Comparison of ENCODE assay signal across 19 cellular contexts in the genomic region with DNA sequence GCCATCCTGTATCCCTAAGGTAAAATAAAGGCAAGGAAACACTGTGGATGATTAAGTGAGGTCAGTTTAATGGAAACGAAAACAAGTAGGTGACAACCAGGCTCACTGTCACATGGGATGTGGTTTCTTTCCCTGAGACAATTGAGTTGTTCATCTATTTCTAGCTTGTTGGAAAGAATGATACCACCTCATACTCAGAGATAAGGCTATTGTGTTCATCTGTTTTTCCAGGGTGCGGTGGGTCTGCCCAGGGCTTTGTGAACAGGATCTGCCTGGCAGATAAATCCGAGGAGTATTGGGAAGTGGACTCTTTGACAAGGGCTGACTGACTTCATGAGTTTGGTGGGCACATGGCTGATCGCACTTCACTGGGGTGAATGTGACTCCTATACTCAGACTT.
A peak's percentile ranks its signal among the peaks of the same experiment; 100 is the strongest.
DNase-seq lines count a peak whose midpoint lies in the region; ATAC-seq and TF ChIP-seq lines count a peak whose summit lies in the region.
"Had no signal": no experiment of that assay in that cellular context is flagged by ENCODE, and none has a peak within 500 bp of the region (broad histone marks: within the 10 kb centered on the region; RNA-seq: fewer than 3 reads in every experiment).

No MANE protein-coding gene starts in this region.

- no peak overlapping the region for H3K27ac ChIP-seq in CD8-positive, alpha-beta T cell (ENCODE audit: low read depth, low read length)
- H3K27ac ChIP-seq in A673 (ENCODE audit: low read depth, low read length, poor library complexity, severe bottlenecking) (no peak overlapping the region), breast epithelium (no peak overlapping the region)
- H3K27ac ChIP-seq: SJSA1 had no signal

- intact Hi-C loops in activated CD4-positive, alpha-beta T cell treated with anti-CD3 and anti-CD28 coated beads, Interleukin-2, amount 10 ng/mL, durations not matched to agents 24 days and 14 days (cut with micrococcal nuclease) = no loop called here
- intact Hi-C loops in CD8-positive, alpha-beta T cell (cut with DNase I, micrococcal nuclease) = no loop called here
- intact Hi-C loops in A673 (cut with micrococcal nuclease; ENCODE audit: unreplicated experiment) = no loop called here
- intact Hi-C loops in breast epithelium (cut with DNase I; ENCODE audit: low total_unique reads) = no loop called here

- H3K4me3 Mint-ChIP-seq in activated CD4-positive, alpha-beta T cell treated with anti-CD3 and anti-CD28 coated beads, Interleukin-2, amount 10 ng/mL, durations not matched to agents 24 days and 14 days = no peak overlapping the region
- H3K4me3 Mint-ChIP-seq in CD8-positive, alpha-beta T cell = no peak overlapping the region
- no peak overlapping the region for H3K4me3 Mint-ChIP-seq in nephron progenitor cell
- H3K4me3 Mint-ChIP-seq: CD14-positive monocyte, IgD-negative memory B cell had no signal

- H3K27me3 Mint-ChIP-seq in activated CD4-positive, alpha-beta T cell treated with anti-CD3 and anti-CD28 coated beads, Interleukin-2, amount 10 ng/mL, durations not matched to agents 24 days and 14 days = no peaks in the 10 kb centered on the region
- H3K27me3 Mint-ChIP-seq in CD8-positive, alpha-beta T cell (ENCODE audit: low read depth) = no peaks in the 10 kb centered on the region
- no peaks in the 10 kb centered on the region for H3K27me3 Mint-ChIP-seq in nephron progenitor cell (ENCODE audit: low read depth, poor library complexity)
- H3K27me3 Mint-ChIP-seq: IgD-negative memory B cell had no signal

- TF ChIP-seq POLR2A in breast epithelium (IDR thresholded peaks at IDR 0.05) = no peak

- H3K9me3 ChIP-seq in CD8-positive, alpha-beta T cell (ENCODE audit: low read length) = no peaks in the 10 kb centered on the region
- H3K9me3 ChIP-seq in A673 (ENCODE audit: low read depth, low read length, poor library complexity, severe bottlenecking) (no peaks in the 10 kb centered on the region), breast epithelium (no peaks in the 10 kb centered on the region)
- H3K9me3 ChIP-seq: SJSA1 had no signal

- no peaks in the 10 kb centered on the region for H3K36me3 Mint-ChIP-seq in activated CD4-positive, alpha-beta T cell treated with anti-CD3 and anti-CD28 coated beads, Interleukin-2, amount 10 ng/mL, durations not matched to agents 24 days and 14 days (ENCODE audit: low read depth)
- H3K36me3 Mint-ChIP-seq in CD8-positive, alpha-beta T cell = peaks cover 9% of the 10 kb centered on the region
- H3K36me3 Mint-ChIP-seq in nephron progenitor cell (ENCODE audit: low read depth) = peaks cover 4% of the 10 kb centered on the region
- H3K36me3 Mint-ChIP-seq: IgD-negative memory B cell had no signal

- no peaks in the 10 kb centered on the region for H3K9me3 Mint-ChIP-seq in activated CD4-positive, alpha-beta T cell treated with anti-CD3 and anti-CD28 coated beads, Interleukin-2, amount 10 ng/mL, durations not matched to agents 24 days and 14 days
- H3K9me3 Mint-ChIP-seq in CD8-positive, alpha-beta T cell = no peaks in the 10 kb centered on the region
- H3K9me3 Mint-ChIP-seq in nephron progenitor cell = no peaks in the 10 kb centered on the region
- H3K9me3 Mint-ChIP-seq: CD14-positive monocyte, IgD-negative memory B cell had no signal

- H3K36me3 ChIP-seq in CD8-positive, alpha-beta T cell (ENCODE audit: insufficient read depth, low read length) = no peaks in the 10 kb centered on the region
- no peaks in the 10 kb centered on the region for H3K36me3 ChIP-seq in A673 (ENCODE audit: insufficient read depth, low read length, poor library complexity, severe bottlenecking)
- H3K36me3 ChIP-seq in breast epithelium = no peaks in the 10 kb centered on the region
- H3K36me3 ChIP-seq: SJSA1 had no signal

- H3K4me1 ChIP-seq in CD8-positive, alpha-beta T cell (ENCODE audit: insufficient read depth, low read length) = no peaks in the 10 kb centered on the region
- H3K4me1 ChIP-seq in A673 (ENCODE audit: insufficient read depth, low read length, poor library complexity, severe bottlenecking) (peaks cover 18% of the 10 kb centered on the region), breast epithelium (no peaks in the 10 kb centered on the region)

- H3K4me3 ChIP-seq in CD8-positive, alpha-beta T cell (ENCODE audit: low read depth, low read length) = no peak overlapping the region
- H3K4me3 ChIP-seq in A673 (ENCODE audit: low read depth, low read length, poor library complexity, severe bottlenecking) = no peak overlapping the region
- no peak overlapping the region for H3K4me3 ChIP-seq in breast epithelium
- H3K4me3 ChIP-seq: SJSA1 had no signal

- CTCF ChIA-PET in CD8-positive, alpha-beta T cell (lab: Charles Lee) = interaction anchor here (1.7 kb wide), 1 partner anchor 13 kb away, joined by 4 read pairs; no protein-coding TSS in a partner anchor
- CTCF ChIA-PET in A673 (lab: Charles Lee) = no interaction called here

- no peak for TF ChIP-seq CTCF in CD8-positive, alpha-beta T cell (IDR thresholded peaks at IDR 0.05)
- TF ChIP-seq CTCF in nephron progenitor cell (IDR thresholded peaks at IDR 0.05) (no peak), A673 (conservative IDR thresholded peaks at IDR 0.05; ENCODE audit: low read depth, low read length) (no peak), breast epithelium (IDR thresholded peaks at IDR 0.05) (no peak)

- no peak for ATAC-seq in CD8-positive, alpha-beta T cell

- no peaks in the 10 kb centered on the region for H3K27me3 ChIP-seq in CD8-positive, alpha-beta T cell (ENCODE audit: insufficient read depth, low read length)
- no peaks in the 10 kb centered on the region for H3K27me3 ChIP-seq in A673 (replicated peaks; ENCODE audit: insufficient read depth, low read depth, low read length, poor library complexity)
- H3K27me3 ChIP-seq in breast epithelium = no peaks in the 10 kb centered on the region
- H3K27me3 ChIP-seq: SJSA1 had no signal

- H3K27ac Mint-ChIP-seq in activated CD4-positive, alpha-beta T cell treated with anti-CD3 and anti-CD28 coated beads, Interleukin-2, amount 10 ng/mL, durations not matched to agents 24 days and 14 days = peak overlapping the region; percentile 38
- peak overlapping the region; percentile 2 for H3K27ac Mint-ChIP-seq in CD8-positive, alpha-beta T cell
- peak overlapping the region; percentile 1 for H3K27ac Mint-ChIP-seq in nephron progenitor cell
- H3K27ac Mint-ChIP-seq: IgD-negative memory B cell had no signal

- POLR2A ChIA-PET in CD8-positive, alpha-beta T cell (lab: Charles Lee) = no interaction called here
- POLR2A ChIA-PET in A673 (lab: Charles Lee; ENCODE audit: low non-redundant PET) = no interaction called here

- BruUV-seq in A673 (replicated peaks; lab: Mats Ljungman, UMichigan) = no TSS peak

- H3K4me1 Mint-ChIP-seq in activated CD4-positive, alpha-beta T cell treated with anti-CD3 and anti-CD28 coated beads, Interleukin-2, amount 10 ng/mL, durations not matched to agents 24 days and 14 days = peaks cover 9% of the 10 kb centered on the region
- no peaks in the 10 kb centered on the region for H3K4me1 Mint-ChIP-seq in CD8-positive, alpha-beta T cell (ENCODE audit: low read depth)
- H3K4me1 Mint-ChIP-seq in nephron progenitor cell = peaks cover 13% of the 10 kb centered on the region
- H3K4me1 Mint-ChIP-seq: CD14-positive monocyte had no signal

- no peak for DNase-seq in activated CD4-positive, alpha-beta T cell treated with anti-CD3 and anti-CD28 coated beads, Interleukin-2, amount 10 ng/mL, durations not matched to agents 24 days and 14 days
- DNase-seq in activated CD4-positive, alpha-beta T cell treated with anti-CD3 and anti-CD28 coated beads for 1 hour = no peak
- no peak for DNase-seq in CD8-positive, alpha-beta T cell
- DNase-seq in dermis microvascular lymphatic vessel endothelial cell (ENCODE audit: low read depth in 2 of 2) (peak; percentile 82 to 85), nephron progenitor cell (no peak), A673 (ENCODE audit: low spot score) (no peak), breast epithelium (ENCODE audit: low spot score in 2 of 2) (no peak)
- DNase-seq: 8988T, DMS53, GDM1, MV-4-11, NCI-H1105 treated with DMSO at 0.1 percent for 48 hours, NCI-H1694 treated with DMSO at 0.1 percent for 48 hours, NCI-H2081 treated with DMSO at 0.1 percent for 48 hours, NCI-H2171 treated with DMSO at 0.1 percent for 48 hours, NCI-H524 treated with DMSO at 0.1 percent for 48 hours had no signal

Comparison
In these comparisons a context has a peak if more than half of its experiments do, and no peak if none do; other contexts are left out.
1. DNase-seq: peak in dermis microvascular lymphatic vessel endothelial cell (2 of 2); none in activated CD4-positive, alpha-beta T cell treated with anti-CD3 and anti-CD28 coated beads, Interleukin-2, amount 10 ng/mL, durations not matched to agents 24 days and 14 days (single experiment), activated CD4-positive, alpha-beta T cell treated with anti-CD3 and anti-CD28 coated beads for 1 hour (single experiment), CD8-positive, alpha-beta T cell (0 of 7), nephron progenitor cell (single experiment), A673 (single experiment) and breast epithelium (0 of 2).
2. Peak in every context shown above with its lines, with median percentiles within 50 percentile points of each other: H3K27ac Mint-ChIP-seq.